8 cellular contexts compared by ENCODE assay signal in the genomic region with DNA sequence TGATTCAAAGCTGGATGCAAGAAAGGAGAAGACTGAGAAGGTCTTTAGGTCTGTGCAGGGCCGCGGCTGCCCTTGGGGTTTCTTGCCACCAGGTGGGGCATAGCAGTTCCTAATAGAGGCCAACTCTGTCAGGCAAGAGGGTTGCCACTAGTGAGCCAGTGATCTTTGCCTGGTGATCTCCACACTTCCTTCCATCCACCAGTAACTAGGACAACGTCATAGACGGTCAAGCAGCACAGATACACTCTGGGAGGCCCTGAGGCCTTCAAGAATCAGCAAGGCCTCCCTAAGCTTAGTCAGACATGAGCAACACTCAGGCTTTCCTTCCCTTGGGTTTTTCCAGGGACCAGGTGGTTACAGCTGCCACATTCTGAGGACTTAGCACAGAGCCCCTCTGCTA. TPM values are rescaled to one million over a fixed set of nuclear protein-coding genes. Genes with fewer than 3 reads are reported as not detected.
DNase-seq lines count a peak whose midpoint lies in the region; ATAC-seq, FAIRE-seq and TF ChIP-seq lines count a peak whose summit lies in the region.

No MANE protein-coding gene starts in this region.

- TF ChIP-seq RAD21 in GM12878 (IDR thresholded peaks at IDR 0.05; ENCODE audit: insufficient read depth, low read depth, low read length): peak; percentile 41

- H3F3A ChIP-seq in neural progenitor cell (ENCODE audit: low read depth): peaks cover 35% of the 10 kb centered on the region

- peak in 45 of 76 experiments; percentile 6 to 55 (median 23) for DNase-seq in HUDEP-2 (lab: John Stamatoyannopoulos, UW; ENCODE audit: unreplicated experiment in 76 of 76)
- DNase-seq in T-helper 22 cell (ENCODE audit: low read depth): peak; percentile 25
- no peak for DNase-seq in GM12878 (ENCODE audit: low read depth, low spot score)
- DNase-seq in neural progenitor cell (ENCODE audit: low spot score): no peak
- DNase-seq in OCI-M2 (lab: John Stamatoyannopoulos, UW; ENCODE audit: unreplicated experiment): no peak

- peaks cover 73% of the 10 kb centered on the region for H3K4me1 Mint-ChIP-seq in neural progenitor cell

- no peaks in the 10 kb centered on the region for H4K20me1 ChIP-seq in GM12878 (ENCODE audit: control insufficient read depth, insufficient read depth)
- H4K20me1 ChIP-seq in neural progenitor cell (ENCODE audit: low read depth): no peaks in the 10 kb centered on the region

- H3K4me3 ChIP-seq in GM12878 (no peak overlapping the region), neural progenitor cell (no peak overlapping the region)

- CTCF ChIA-PET in GM12878 (lab: Yijun Ruan, JAX): interaction anchor here (1.0 to 3.1 kb wide), 7 partner anchors 14 to 183 kb away, joined by 3 to 16 read pairs (median 3); no protein-coding TSS in a partner anchor

- TF ChIP-seq CTCF in GM12878 (IDR thresholded peaks at IDR 0.05 in 2 of 3, conservative IDR thresholded peaks at IDR 0.05 in 1 of 3; ENCODE audit: control insufficient read depth in 2 of 3, extremely low read depth in 1 of 3, insufficient read depth in 1 of 3, low read depth in 3 of 3, low read length in 3 of 3) (peak; percentile 39 to 54 (median 49); a peak in 5 of 6 replicates), neural progenitor cell (IDR thresholded peaks at IDR 0.05) (peak; percentile 39)

- H3K79me2 ChIP-seq in GM12878 (ENCODE audit: control insufficient read depth, insufficient read depth, low read length) (no peaks in the 10 kb centered on the region), neural progenitor cell (ENCODE audit: low read depth) (no peaks in the 10 kb centered on the region)

- no peak overlapping the region for H2AFZ ChIP-seq in GM12878 (ENCODE audit: control insufficient read depth, low read depth, low read length)
- H2AFZ ChIP-seq in neural progenitor cell (replicated peaks): no peak overlapping the region

- TF ChIP-seq EP300 in GM12878 (IDR thresholded peaks at IDR 0.05; ENCODE audit: borderline replicate concordance in 1 of 2, control insufficient read depth in 1 of 2, low read depth in 2 of 2, low read length in 2 of 2): no peak

- peaks cover 8% of the 10 kb centered on the region for H3K27me3 Mint-ChIP-seq in neural progenitor cell (ENCODE audit: insufficient read depth, low read depth)

- RAD21 ChIA-PET in GM12878 (lab: Charles Lee; ENCODE audit: unreplicated experiment): interaction anchor here (0.7 to 2.2 kb wide), 3 partner anchors 90 to 108 kb away, joined by 3 to 11 read pairs (median 3); no protein-coding TSS in a partner anchor

- H3K4me2 ChIP-seq in GM12878 (ENCODE audit: control insufficient read depth, insufficient read depth) (no peak overlapping the region), neural progenitor cell (no peak overlapping the region)

- H3K36me3 ChIP-seq in GM12878 (ENCODE audit: control insufficient read depth in 2 of 2, insufficient read depth in 2 of 2, low read length in 1 of 2): no peaks in the 10 kb centered on the region
- H3K36me3 ChIP-seq in neural progenitor cell: no peaks in the 10 kb centered on the region

- 29% methylated on average over 4 of the region's 4 CpGs for WGBS in GM12878 (ENCODE audit: insufficient coverage, insufficient replicate concordance, low lambda C conversion rate, missing lambda C conversion rate)

- no peak overlapping the region for H3K4me3 Mint-ChIP-seq in neural progenitor cell

- BruUV-seq in GM12878 (replicated peaks; lab: Mats Ljungman, UMichigan): no TSS peak

- H3K9me3 Mint-ChIP-seq in neural progenitor cell: no peaks in the 10 kb centered on the region

- intact Hi-C loops in GM12878 (cut with micrococcal nuclease; ENCODE audit: unreplicated experiment): loop anchor here (1.0 kb wide), 1 partner anchor 109 kb away; no protein-coding TSS in a partner anchor

- no peaks in the 10 kb centered on the region for H3K36me3 Mint-ChIP-seq in neural progenitor cell

- H3K27me3 ChIP-seq in GM12878 (replicated peaks in 1 of 2; ENCODE audit: control insufficient read depth in 2 of 2, insufficient read depth in 2 of 2, low read length in 1 of 2) (peaks cover 1 to 3% of the 10 kb centered on the region in 2 experiments; a peak in 1 of 4 replicates), neural progenitor cell (no peaks in the 10 kb centered on the region)

- no peak overlapping the region for H3K9ac ChIP-seq in GM12878 (ENCODE audit: control insufficient read depth, insufficient read depth, low read length)
- H3K9ac ChIP-seq in neural progenitor cell: no peak overlapping the region

- H3K4me1 ChIP-seq in GM12878 (ENCODE audit: control insufficient read depth, insufficient read depth, low read length) (no peaks in the 10 kb centered on the region), neural progenitor cell (peaks cover 51% of the 10 kb centered on the region)

- SMC1A ChIA-PET in GM12878 (lab: Charles Lee; ENCODE audit: uncharacterized antibody, unreplicated experiment): interaction anchor here (1.2 to 1.5 kb wide), 3 partner anchors 9 to 32 kb away, joined by 3 to 6 read pairs (median 4); a partner anchor contains a TSS

- no peaks in the 10 kb centered on the region for H3K9me3 ChIP-seq in GM12878 (replicated peaks; ENCODE audit: control insufficient read depth, insufficient read depth, low read length)
- no peaks in the 10 kb centered on the region for H3K9me3 ChIP-seq in neural progenitor cell (ENCODE audit: low read depth)

- no peak for FAIRE-seq in GM12878 (lab: Jason Lieb, UNC)

- POLR2A ChIA-PET in GM12878 (lab: Charles Lee): no interaction called here

- H3K27ac ChIP-seq in GM12878 (ENCODE audit: control insufficient read depth, insufficient read depth) (no peak overlapping the region), neural progenitor cell (no peak overlapping the region)

- ATAC-seq in GM12878: peak; percentile 91
- no peak for ATAC-seq in GM21529 (IDR thresholded peaks at IDR 0.05; ENCODE audit: unreplicated experiment)
- no peak for ATAC-seq in HG03378 (IDR thresholded peaks at IDR 0.05; ENCODE audit: unreplicated experiment)
- no peak for ATAC-seq in GM18858 (IDR thresholded peaks at IDR 0.05; ENCODE audit: unreplicated experiment)

- TF ChIP-seq POLR2A in GM12878 (IDR thresholded peaks at IDR 0.05; ENCODE audit: low read depth, low read length): no peak

- in situ Hi-C loops in GM12878 (cut with MboI): no loop called here

- peak overlapping the region; percentile 50 for H3K27ac Mint-ChIP-seq in neural progenitor cell

TF ChIP-seq in GM12878, 131 proteins besides CTCF, POLR2A, EP300 and RAD21:
- no peak for TF ChIP-seq ESRRA (IDR thresholded peaks at IDR 0.05; ENCODE audit: low read length)
- TF ChIP-seq SMC3 (IDR thresholded peaks at IDR 0.05; ENCODE audit: borderline replicate concordance, low read length): peak; percentile 62; the same call in 1 of the 2 replicates

RNA-seq across cellular contexts. Expression of a gene that starts 32.9 kb away (rescaled TPM):
- total RNA-seq in GM12878 (2013; cell fraction: nucleolus; rRNA removed): 50.4 and 52.6 TPM in 2 replicates
- total RNA-seq in GM12878 (2014; rRNA removed) (4.6 and 5.5 TPM in 2 replicates), GM12878 (2014; rRNA removed; fragmentation: Illumina TruSeq; extraction: Trizol) (5.5 and 5.7 TPM in 2 replicates), GM12878 (2021) (7.1 and 7.6 TPM in 2 replicates), neural progenitor cell (ENCODE audit: low replicate concordance) (39.6 and 39.8 TPM in 2 replicates)
- polyA plus RNA-seq in GM12878 (2011; ENCODE audit: low read depth): 0.76 TPM
- polyA plus RNA-seq in GM12878 (2011; rRNA removed) (2.5 and 3.0 TPM in 2 replicates), GM12878 (2014; fragmentation: Illumina TruSeq; extraction: Trizol) (8.4 and 10.0 TPM in 2 replicates), GM12878 (2014; fragmentation: Nextera tagmentation; extraction: Ambion mirVana) (1 to 10 TPM; 2.3 to 2.6 TPM), GM12878 (2014; rRNA removed) (5.5 and 6.3 TPM in 2 replicates), GM12878 (2016; fragmentation: Nextera tagmentation; extraction: Ambion mirVana) (1 to 10 TPM; 2.0 to 2.5 TPM)
- polyA plus RNA-seq in GM12878 (2011; cell fraction: cytosol; rRNA removed): 1.9 and 2.3 TPM in 2 replicates
- polyA plus RNA-seq in GM12878 (2011; cell fraction: nucleus; rRNA removed): 3.5 and 3.7 TPM in 2 replicates
- polyA plus RNA-seq in GM12878 (2012): 1.2 and 1.6 TPM in 2 replicates
- polyA minus RNA-seq in GM12878 (2011; rRNA and poly(A)+ RNA removed): 6.0 and 9.1 TPM in 2 replicates
- polyA minus RNA-seq in GM12878 (2011; cell fraction: cytosol; rRNA and poly(A)+ RNA removed): 2.7 and 5.5 TPM in 2 replicates
- 1.3 and 3.3 TPM in 2 replicates for polyA minus RNA-seq in GM12878 (2011; cell fraction: nucleus; rRNA and poly(A)+ RNA removed)

Comparison
In these comparisons a context has a peak if more than half of its experiments do, and no peak if none do; other contexts are left out.
1. DNase-seq: peak in HUDEP-2 (45 of 76) and T-helper 22 cell (single experiment); none in GM12878 (single experiment), neural progenitor cell (single experiment) and OCI-M2 (single experiment).